In genomic region chr17:48181653-48182052, GRCh38 we compare ENCODE assay signal across 10 cellular contexts.
DNase-seq lines count a peak whose midpoint lies in the region; ATAC-seq and TF ChIP-seq lines count a peak whose summit lies in the region.
"Had no signal": no experiment of that assay in that cellular context is flagged by ENCODE, and none has a peak within 500 bp of the region (broad histone marks: within the 10 kb centered on the region; RNA-seq: fewer than 3 reads in every experiment).

No MANE protein-coding gene starts in this region.

- H3K36me3 ChIP-seq in GM06990 (ENCODE audit: control insufficient read depth, insufficient read depth, low read length) (peaks cover 11% of the 10 kb centered on the region), MM.1S (replicated peaks; ENCODE audit: insufficient read depth, low read length) (no peaks in the 10 kb centered on the region), mammary epithelial cell (ENCODE audit: insufficient read depth, low read length) (no peaks in the 10 kb centered on the region), osteoblast (ENCODE audit: insufficient read depth, low read length) (no peaks in the 10 kb centered on the region)

- no peak overlapping the region for H3K27ac ChIP-seq in MM.1S (ENCODE audit: low read length)
- no peak overlapping the region for H3K27ac ChIP-seq in mammary epithelial cell (ENCODE audit: insufficient read depth, low read depth, low read length)
- no peak overlapping the region for H3K27ac ChIP-seq in osteoblast (ENCODE audit: low read depth, low read length)
- H3K27ac ChIP-seq: body of pancreas had no signal

- H3K4me1 Mint-ChIP-seq in natural killer cell treated with Interleukin-12 subunit alpha and Interleukin-12 subunit beta and Interleukin-15 and Interleukin-18, amount 100 ng/mL, for 72 hours (ENCODE audit: low read depth in 2 of 2) = peaks cover 16% of the 10 kb centered on the region in 2 donors
- H3K4me1 Mint-ChIP-seq: natural killer cell had no signal

- DNase-seq in GM06990 (ENCODE audit: extremely low read depth, insufficient read length) = no peak
- no peak for DNase-seq in MM.1S
- DNase-seq in mammary epithelial cell = no peak
- no peak for DNase-seq in osteoblast (ENCODE audit: insufficient read length, low spot score, missing footprints)
- DNase-seq in AG08396 (ENCODE audit: low spot score) = no peak
- no peak for DNase-seq in natural killer cell treated with Interleukin-12 subunit alpha and Interleukin-12 subunit beta and Interleukin-15 and Interleukin-18, amount 100 ng/mL, for 72 hours (ENCODE audit: low spot score)
- DNase-seq in left lobe of liver (ENCODE audit: low spot score) = no peak
- DNase-seq: natural killer cell, OCI-M1 had no signal

- H3F3A ChIP-seq in MM.1S (ENCODE audit: insufficient read depth, low read length) = no peaks in the 10 kb centered on the region

- dilution Hi-C loops in mammary epithelial cell (cut with HindIII; ENCODE audit: low sequenced_read_pairs) = no loop called here

- H3K36me3 Mint-ChIP-seq in natural killer cell treated with Interleukin-12 subunit alpha and Interleukin-12 subunit beta and Interleukin-15 and Interleukin-18, amount 100 ng/mL, for 72 hours = peaks cover 33% of the 10 kb centered on the region

- H3K27ac Mint-ChIP-seq in natural killer cell treated with Interleukin-12 subunit alpha and Interleukin-12 subunit beta and Interleukin-15 and Interleukin-18, amount 100 ng/mL, for 72 hours = no peak overlapping the region

- CTCF ChIA-PET in mammary epithelial cell (lab: Charles Lee; ENCODE audit: low non-redundant PET) = no interaction called here

- intact Hi-C loops in mammary epithelial cell (cut with micrococcal nuclease) = loop anchor here (1.0 kb wide), 1 partner anchor 156 kb away; no protein-coding TSS in a partner anchor

- ATAC-seq in natural killer cell treated with Interleukin-12 subunit alpha and Interleukin-12 subunit beta and Interleukin-15 and Interleukin-18, amount 100 ng/mL, for 72 hours = no peak
- no peak for ATAC-seq in left lobe of liver
- ATAC-seq: body of pancreas, natural killer cell had no signal

- no peak overlapping the region for H3K4me3 ChIP-seq in GM06990 (replicated peaks; ENCODE audit: low read depth, low read length)
- no peak overlapping the region for H3K4me3 ChIP-seq in MM.1S (ENCODE audit: low read length)
- no peak overlapping the region for H3K4me3 ChIP-seq in mammary epithelial cell (replicated peaks in 1 of 3; ENCODE audit: insufficient read depth in 1 of 3, low read depth in 2 of 3, low read length in 3 of 3)
- H3K4me3 ChIP-seq in osteoblast (ENCODE audit: insufficient read depth, low read length) = no peak overlapping the region
- H3K4me3 ChIP-seq: body of pancreas had no signal

- H3K9me3 ChIP-seq in MM.1S (replicated peaks; ENCODE audit: insufficient read depth, low read length) (no peaks in the 10 kb centered on the region), mammary epithelial cell (replicated peaks; ENCODE audit: insufficient read depth, low read length) (no peaks in the 10 kb centered on the region), osteoblast (ENCODE audit: low read depth, low read length) (no peaks in the 10 kb centered on the region)
- H3K9me3 ChIP-seq: body of pancreas had no signal

- H3K4me3 Mint-ChIP-seq in natural killer cell treated with Interleukin-12 subunit alpha and Interleukin-12 subunit beta and Interleukin-15 and Interleukin-18, amount 100 ng/mL, for 72 hours = no peak overlapping the region
- H3K4me3 Mint-ChIP-seq: natural killer cell had no signal

- H3K9me2 ChIP-seq in MM.1S (replicated peaks; ENCODE audit: insufficient read depth, low read length) = no peaks in the 10 kb centered on the region

- H4K20me1 ChIP-seq in MM.1S (ENCODE audit: insufficient read depth, low read length) = no peaks in the 10 kb centered on the region
- H4K20me1 ChIP-seq in mammary epithelial cell (ENCODE audit: insufficient read depth, low read length) = no peaks in the 10 kb centered on the region
- no peaks in the 10 kb centered on the region for H4K20me1 ChIP-seq in osteoblast (ENCODE audit: insufficient read depth, low read length)

- no TSS peak for BruUV-seq in mammary epithelial cell (replicated peaks; lab: Mats Ljungman, UMichigan)

- in situ Hi-C loops in mammary epithelial cell (cut with MboI; ENCODE audit: low sequenced_read_pairs in 2 of 2) = no loop called here

- H3K4me2 ChIP-seq in MM.1S (ENCODE audit: low read depth, low read length) (no peak overlapping the region), mammary epithelial cell (ENCODE audit: insufficient read depth, low read depth, low read length) (no peak overlapping the region), osteoblast (ENCODE audit: insufficient read depth, low read length) (no peak overlapping the region)

- H2AFZ ChIP-seq in MM.1S (ENCODE audit: low read length) = no peak overlapping the region
- no peak overlapping the region for H2AFZ ChIP-seq in mammary epithelial cell (ENCODE audit: low read depth, low read length)
- H2AFZ ChIP-seq in osteoblast (ENCODE audit: low read length) = no peak overlapping the region

- H3K9ac ChIP-seq in MM.1S (ENCODE audit: low read length) (no peak overlapping the region), mammary epithelial cell (ENCODE audit: insufficient read depth, low read length) (no peak overlapping the region)

- no peaks in the 10 kb centered on the region for H3K27me3 Mint-ChIP-seq in natural killer cell treated with Interleukin-12 subunit alpha and Interleukin-12 subunit beta and Interleukin-15 and Interleukin-18, amount 100 ng/mL, for 72 hours

- 0% methylated on average over 1 of the region's 1 CpG for WGBS in mammary epithelial cell (ENCODE audit: low coverage, missing lambda C conversion rate)

- TF ChIP-seq CTCF in GM06990 (IDR thresholded peaks at IDR 0.05; ENCODE audit: insufficient read depth, low read length, poor library complexity, severe bottlenecking) (peak; percentile 22), MM.1S (IDR thresholded peaks at IDR 0.05; ENCODE audit: low read length) (0 out of 2 replicates have a peak, but pooled peaks have one; percentile 15), mammary epithelial cell (conservative IDR thresholded peaks at IDR 0.05 in 1 of 2, IDR thresholded peaks at IDR 0.05 in 1 of 2; ENCODE audit: extremely low read depth in 1 of 2, insufficient read depth in 1 of 2, low read depth in 1 of 2, low read length in 2 of 2) (peak; percentile 32 to 55), osteoblast (IDR thresholded peaks at IDR 0.05; ENCODE audit: extremely low read depth, low read depth, low read length) (peak; percentile 69)

- H3K79me2 ChIP-seq in MM.1S (ENCODE audit: low read length) = no peaks in the 10 kb centered on the region
- H3K79me2 ChIP-seq in mammary epithelial cell (ENCODE audit: insufficient read depth, low read length) = no peaks in the 10 kb centered on the region
- H3K79me2 ChIP-seq in osteoblast (ENCODE audit: insufficient read depth, low read length) = no peaks in the 10 kb centered on the region

- no peaks in the 10 kb centered on the region for H3K9me3 Mint-ChIP-seq in natural killer cell treated with Interleukin-12 subunit alpha and Interleukin-12 subunit beta and Interleukin-15 and Interleukin-18, amount 100 ng/mL, for 72 hours
- H3K9me3 Mint-ChIP-seq: natural killer cell had no signal

- H3K27me3 ChIP-seq in GM06990 (replicated peaks; ENCODE audit: control insufficient read depth, insufficient read depth, low read length) (no peaks in the 10 kb centered on the region), MM.1S (replicated peaks; ENCODE audit: insufficient read depth, low read length) (no peaks in the 10 kb centered on the region), mammary epithelial cell (ENCODE audit: insufficient read depth, low read length) (no peaks in the 10 kb centered on the region), osteoblast (ENCODE audit: insufficient read depth, low read length) (peaks cover 64% of the 10 kb centered on the region)
- H3K27me3 ChIP-seq: body of pancreas had no signal

- no peaks in the 10 kb centered on the region for H3K4me1 ChIP-seq in MM.1S (ENCODE audit: low read length)
- no peaks in the 10 kb centered on the region for H3K4me1 ChIP-seq in mammary epithelial cell (ENCODE audit: insufficient read depth, low read length)
- peaks cover under 1% of the 10 kb centered on the region for H3K4me1 ChIP-seq in osteoblast (ENCODE audit: insufficient read depth, low read length)
- H3K4me1 ChIP-seq: body of pancreas had no signal

Comparison
In these comparisons a context has a peak if more than half of its experiments do, and no peak if none do; other contexts are left out.
1. CTCF ChIP-seq: peak in every context shown above with its lines; median percentile 69 in osteoblast; 44 in mammary epithelial cell; 22 in GM06990; 15 in MM.1S.